ENCODE assay signal across 10 cellular contexts in genomic region chr20:64080813-64081619, GRCh38. TPM values are rescaled to one million over a fixed set of nuclear protein-coding genes. Genes with fewer than 3 reads are reported as not detected.
A peak's percentile ranks its signal among the peaks of the same experiment; 100 is the strongest.
DNase-seq lines count a peak whose midpoint lies in the region; ATAC-seq and TF ChIP-seq lines count a peak whose summit lies in the region.
"Had no signal": no experiment of that assay in that cellular context is flagged by ENCODE, and none has a peak within 500 bp of the region (broad histone marks: within the 10 kb centered on the region; RNA-seq: fewer than 3 reads in every experiment).

No MANE protein-coding gene starts in this region.

- H3K9ac ChIP-seq in HUES64 (ENCODE audit: low read depth, low read length): no peak overlapping the region

- intact Hi-C loops in CD8-positive, alpha-beta T cell (cut with DNase I, micrococcal nuclease): loop anchor here (1.0 to 5.0 kb wide), 3 partner anchors 21 to 544 kb away; partner anchors contain the start of genes PCMTD2 (in 1 of the 2) and PTK6 (in 1 of the 2)

- DNase-seq in CD8-positive, alpha-beta T cell: no peak
- DNase-seq in amygdala (lab: John Stamatoyannopoulos, UW) (no peak), NCI-H748 treated with DMSO at 0.1 percent for 48 hours (lab: John Stamatoyannopoulos, UW) (no peak)
- DNase-seq: stimulated activated CD4-positive, alpha-beta T cell treated with anti-CD3 and anti-CD28 coated beads, Interleukin-4, amount 100 ng/mL, for 4 hours had no signal

- WGBS in HUES64: 88% methylated on average over 16 of the region's 17 CpGs

- H3K27ac Mint-ChIP-seq in CD8-positive, alpha-beta T cell: peak overlapping the region; percentile 90
- peak overlapping the region in 4 of 5 experiments; percentile 60 to 95 (median 74) for H3K27ac Mint-ChIP-seq in brain

- H3K36me3 ChIP-seq in CD8-positive, alpha-beta T cell (ENCODE audit: insufficient read depth, low read length): peaks cover 4% of the 10 kb centered on the region
- H3K36me3 ChIP-seq in HUES64 (ENCODE audit: insufficient read depth, low read length) (no peaks in the 10 kb centered on the region), neuron (ENCODE audit: insufficient read depth, low read length) (no peaks in the 10 kb centered on the region)

- ATAC-seq in CD8-positive, alpha-beta T cell: no peak
- no peak for ATAC-seq in GM19035 (IDR thresholded peaks at IDR 0.05; ENCODE audit: unreplicated experiment)
- ATAC-seq in GM18505 (IDR thresholded peaks at IDR 0.05; ENCODE audit: unreplicated experiment): no peak

- H3K9me3 ChIP-seq in CD8-positive, alpha-beta T cell (ENCODE audit: low read length): no peaks in the 10 kb centered on the region
- H3K9me3 ChIP-seq in HUES64 (ENCODE audit: insufficient read depth, low read depth, low read length): no peaks in the 10 kb centered on the region
- H3K9me3 ChIP-seq in neuron (ENCODE audit: low read length): peaks cover 5% of the 10 kb centered on the region

- no peak overlapping the region for H3K27ac ChIP-seq in CD8-positive, alpha-beta T cell (ENCODE audit: low read depth, low read length)
- H3K27ac ChIP-seq in HUES64 (ENCODE audit: low read depth, low read length): no peak overlapping the region

- CTCF ChIA-PET in CD8-positive, alpha-beta T cell (lab: Charles Lee): interaction anchor here (0.6 to 6.5 kb wide), 6 partner anchors 12 to 585 kb away, joined by 3 to 103 read pairs (median 3); no protein-coding TSS in a partner anchor

- H3K36me3 Mint-ChIP-seq in CD8-positive, alpha-beta T cell: peaks cover under 1% of the 10 kb centered on the region
- H3K36me3 Mint-ChIP-seq in brain: no peaks in the 10 kb centered on the region

- H3K27me3 Mint-ChIP-seq in CD8-positive, alpha-beta T cell (ENCODE audit: low read depth): peaks cover 2% of the 10 kb centered on the region
- H3K27me3 Mint-ChIP-seq in brain: peaks cover 41% of the 10 kb centered on the region

- no peak overlapping the region for H3K4me3 ChIP-seq in CD8-positive, alpha-beta T cell (ENCODE audit: low read depth, low read length)
- peak overlapping the region; percentile 78 for H3K4me3 ChIP-seq in HUES64 (ENCODE audit: low read length)
- H3K4me3 ChIP-seq in neuron (ENCODE audit: low read length): peak overlapping the region; percentile 54

- peaks cover 57% of the 10 kb centered on the region for H3K4me1 ChIP-seq in CD8-positive, alpha-beta T cell (ENCODE audit: insufficient read depth, low read length)
- H3K4me1 ChIP-seq in HUES64 (ENCODE audit: insufficient read depth, low read length) (peaks cover 17% of the 10 kb centered on the region), neuron (ENCODE audit: insufficient read depth, low read length) (peaks cover 63% of the 10 kb centered on the region)

- H2AFZ ChIP-seq in neuron (ENCODE audit: low read depth, low read length): no peak overlapping the region

- H3K27me3 ChIP-seq in CD8-positive, alpha-beta T cell (ENCODE audit: insufficient read depth, low read length): no peaks in the 10 kb centered on the region
- H3K27me3 ChIP-seq in HUES64 (ENCODE audit: insufficient read depth, low read length) (peaks cover 58% of the 10 kb centered on the region), neuron (ENCODE audit: insufficient read depth, low read length) (peaks cover 31% of the 10 kb centered on the region)

- H3K4me3 Mint-ChIP-seq in CD8-positive, alpha-beta T cell: peak overlapping the region; percentile 79
- peak overlapping the region; percentile 80 to 86 (median 81) for H3K4me3 Mint-ChIP-seq in brain

- H3K4me1 Mint-ChIP-seq in CD8-positive, alpha-beta T cell (ENCODE audit: low read depth): peaks cover 44% of the 10 kb centered on the region
- H3K4me1 Mint-ChIP-seq in brain: peaks cover 45% of the 10 kb centered on the region

- TF ChIP-seq POLR2A in GM18505 (IDR thresholded peaks at IDR 0.05; ENCODE audit: borderline replicate concordance, extremely low read depth, insufficient read depth, insufficient read length): no peak

- POLR2A ChIA-PET in CD8-positive, alpha-beta T cell (lab: Charles Lee): interaction anchor here (0.7 to 1.6 kb wide), 2 partner anchors 39 to 43 kb away, joined by 3 to 5 read pairs; no protein-coding TSS in a partner anchor

- no peaks in the 10 kb centered on the region for H3K9me3 Mint-ChIP-seq in CD8-positive, alpha-beta T cell
- H3K9me3 Mint-ChIP-seq in brain: no peaks in the 10 kb centered on the region

- no peak for TF ChIP-seq CTCF in CD8-positive, alpha-beta T cell (IDR thresholded peaks at IDR 0.05)
- TF ChIP-seq CTCF in brain (conservative IDR thresholded peaks at IDR 0.05): no peak

RNA-seq across cellular contexts. Expression of gene OPRL1, which starts 1.1 kb away (rescaled TPM):
- total RNA-seq in CD8-positive, alpha-beta T cell: under 1 TPM; 0.35 to 0.69 TPM
- 0.40 TPM for polyA plus RNA-seq in HUES64 (2013, experiment 1 of 2)
- polyA plus RNA-seq in HUES64 (2013, experiment 2 of 2): 0.63 TPM
- 10.8 TPM for polyA plus RNA-seq in brain (ENCODE audit: insufficient read depth, low read depth, low replicate concordance)

RNA-seq across cellular contexts. Expression of gene RGS19, which starts 1.7 kb away (rescaled TPM):
- 1 to 10 TPM; 6.9 to 8.1 TPM for total RNA-seq in CD8-positive, alpha-beta T cell
- 8.5 TPM for polyA plus RNA-seq in HUES64 (2013, experiment 1 of 2)
- polyA plus RNA-seq in HUES64 (2013, experiment 2 of 2): 11.2 TPM
- polyA plus RNA-seq in brain (ENCODE audit: insufficient read depth, low read depth, low replicate concordance): 14.7 TPM

RNA-seq across cellular contexts. Expression of gene LKAAEAR1, which starts 3.2 kb away (rescaled TPM):
- under 1 TPM in 1 of 2 experiments, not detected in 1; 0.42 TPM for total RNA-seq in CD8-positive, alpha-beta T cell
- 0.40 TPM for polyA plus RNA-seq in HUES64 (2013, experiment 1 of 2)
- not detected for polyA plus RNA-seq in HUES64 (2013, experiment 2 of 2)
- 0.97 TPM for polyA plus RNA-seq in brain (ENCODE audit: insufficient read depth, low read depth, low replicate concordance)

RNA-seq across cellular contexts. Expression of gene TCEA2, which starts 18.0 kb away (rescaled TPM):
- total RNA-seq in CD8-positive, alpha-beta T cell: 10 to 100 TPM; 18.2 to 18.4 TPM
- polyA plus RNA-seq in HUES64 (2013, experiment 1 of 2): 31.3 TPM
- 39.4 TPM for polyA plus RNA-seq in HUES64 (2013, experiment 2 of 2)
- polyA plus RNA-seq in brain (ENCODE audit: insufficient read depth, low read depth, low replicate concordance): 238 TPM

RNA-seq across cellular contexts. Expression of gene NPBWR2, which starts 26.3 kb away (rescaled TPM):
- not detected for total RNA-seq in CD8-positive, alpha-beta T cell
- not detected for polyA plus RNA-seq in HUES64 (2013, experiment 1 of 2)
- not detected for polyA plus RNA-seq in HUES64 (2013, experiment 2 of 2)
- polyA plus RNA-seq in brain (ENCODE audit: insufficient read depth, low read depth, low replicate concordance): not detected
- total RNA-seq: T-helper 2 cell treated with Interferon-gamma antibody and Interleukin-4, amounts not matched to agents 100 ng/mL and 5 ng/mL, for 36 hours had no signal
